Comparison of ENCODE assay signal across 5 cellular contexts in genomic region chr9:126725485-126725884, GRCh38.
A peak's percentile ranks its signal among the peaks of the same experiment; 100 is the strongest.
DNase-seq lines count a peak whose midpoint lies in the region; ATAC-seq, FAIRE-seq and TF ChIP-seq lines count a peak whose summit lies in the region.
"Not testable (repeated sequence)": the region's sequence is repeated elsewhere in the genome, so short reads cannot be mapped to it uniquely, and the experiment has no call there.

No MANE protein-coding gene starts in this region.

- H4K20me1 ChIP-seq in astrocyte (ENCODE audit: insufficient read depth, low read length) = not testable (repeated sequence)

- intact Hi-C loops in CD4-positive, alpha-beta T cell (cut with DNase I, micrococcal nuclease) = loop anchor here in 1 of 2 experiments (2.0 to 10.0 kb wide), 2 partner anchors 77 to 189 kb away; partner anchors contain the start of gene RALGPS1
- intact Hi-C loops in esophagus muscularis mucosa (cut with DNase I) = not testable (repeated sequence)

- not testable (repeated sequence) for ATAC-seq in CD4-positive, alpha-beta T cell (ENCODE audit: poor library complexity)

- TF ChIP-seq POLR2A in esophagus muscularis mucosa (IDR thresholded peaks at IDR 0.05; ENCODE audit: low read depth) = not testable (repeated sequence)

- H3K9me3 ChIP-seq in CD4-positive, alpha-beta T cell (ENCODE audit: control insufficient read depth, low read length); astrocyte (ENCODE audit: insufficient read depth, low read depth, low read length); esophagus muscularis mucosa: not testable (repeated sequence)

- POLR2A ChIA-PET in CD4-positive, alpha-beta T cell (lab: Charles Lee) = not testable (repeated sequence)

- H3K79me2 ChIP-seq in astrocyte (ENCODE audit: insufficient read depth, low read length) = not testable (repeated sequence)

- H3K4me1 ChIP-seq in astrocyte (ENCODE audit: insufficient read depth, low read length) = not testable (repeated sequence)
- peaks cover 5 to 23% (median 22%) of the 10 kb centered on the region in 4 donors for H3K4me1 ChIP-seq in esophagus muscularis mucosa

- FAIRE-seq in astrocyte (lab: Jason Lieb, UNC) = not testable (repeated sequence)

- TF ChIP-seq CTCF in CD4-positive, alpha-beta T cell (IDR thresholded peaks at IDR 0.05); VCaP (conservative IDR thresholded peaks at IDR 0.05); astrocyte (IDR thresholded peaks at IDR 0.05; ENCODE audit: insufficient read depth, low read depth, low read length); esophagus muscularis mucosa (IDR thresholded peaks at IDR 0.05): not testable (repeated sequence)

- peaks cover 29% of the 10 kb centered on the region for H3K4me1 Mint-ChIP-seq in CD4-positive, alpha-beta T cell (ENCODE audit: low read depth)
- not testable (repeated sequence) for H3K4me1 Mint-ChIP-seq in astrocyte (ENCODE audit: low read depth, unreplicated experiment)

- not testable (repeated sequence) for TF ChIP-seq EP300 in esophagus muscularis mucosa (IDR thresholded peaks at IDR 0.05)

- H3K4me2 ChIP-seq in astrocyte (ENCODE audit: low read length) = not testable (repeated sequence)

- 81% methylated on average over 4 of the region's 4 CpGs for WGBS in esophagus muscularis mucosa

- not testable (repeated sequence) for H3K27ac Mint-ChIP-seq in CD4-positive, alpha-beta T cell
- H3K27ac Mint-ChIP-seq in astrocyte (ENCODE audit: unreplicated experiment) = peak overlapping the region; percentile 41

- CTCF ChIA-PET in CD4-positive, alpha-beta T cell (lab: Charles Lee) = interaction anchor here (0.6 to 4.5 kb wide), 2 partner anchors 19 to 813 kb away, joined by 6 to 37 read pairs; no protein-coding TSS in a partner anchor

- not testable (repeated sequence) for H3K27me3 ChIP-seq in CD4-positive, alpha-beta T cell (ENCODE audit: control insufficient read depth, insufficient read depth, low read length)
- H3K27me3 ChIP-seq in astrocyte (ENCODE audit: insufficient read depth, low read length) = peaks cover 19% of the 10 kb centered on the region
- peaks cover 0 to 16% (median 0%) of the 10 kb centered on the region in 4 donors for H3K27me3 ChIP-seq in esophagus muscularis mucosa

- H3K4me3 ChIP-seq in astrocyte (ENCODE audit: insufficient read depth, low read depth, low read length); esophagus muscularis mucosa: not testable (repeated sequence)

- H3K4me3 Mint-ChIP-seq in CD4-positive, alpha-beta T cell = peak overlapping the region; percentile 60
- not testable (repeated sequence) for H3K4me3 Mint-ChIP-seq in astrocyte (ENCODE audit: unreplicated experiment)

- not testable (repeated sequence) for H2AFZ ChIP-seq in astrocyte (ENCODE audit: low read depth, low read length)

- not testable (repeated sequence) for DNase-seq in CD4-positive, alpha-beta T cell; astrocyte (ENCODE audit: low read depth)
- DNase-seq in esophagus muscularis mucosa (ENCODE audit: extremely low spot score) (peak; percentile 31), mesenteric fat pad (ENCODE audit: low spot score) (peak; percentile 73)

- not testable (repeated sequence) for H3K36me3 ChIP-seq in astrocyte (ENCODE audit: insufficient read depth, low read length); esophagus muscularis mucosa

- not testable (repeated sequence) for H3K27me3 Mint-ChIP-seq in CD4-positive, alpha-beta T cell
- H3K27me3 Mint-ChIP-seq in astrocyte (ENCODE audit: low read depth, unreplicated experiment) = peaks cover 13% of the 10 kb centered on the region

- not testable (repeated sequence) for H3K9me3 Mint-ChIP-seq in CD4-positive, alpha-beta T cell; astrocyte (ENCODE audit: unreplicated experiment)

- H3K36me3 Mint-ChIP-seq in CD4-positive, alpha-beta T cell (ENCODE audit: low read depth); astrocyte (ENCODE audit: low read depth, unreplicated experiment): not testable (repeated sequence)

- H3K9ac ChIP-seq in astrocyte (ENCODE audit: low read length) = not testable (repeated sequence)

- not testable (repeated sequence) for H3K27ac ChIP-seq in CD4-positive, alpha-beta T cell (ENCODE audit: low read depth, low read length); astrocyte (ENCODE audit: low read depth, low read length); esophagus muscularis mucosa (replicated peaks in 1 of 4)
- peak overlapping the region; percentile 57 for H3K27ac ChIP-seq in VCaP
